In genomic region chr9:100498592-100498991, GRCh38 we compare ENCODE assay signal across 23 cellular contexts. TPM values are rescaled to one million over a fixed set of nuclear protein-coding genes. Genes with fewer than 3 reads are reported as not detected.
DNase-seq lines count a peak whose midpoint lies in the region; ATAC-seq, FAIRE-seq and TF ChIP-seq lines count a peak whose summit lies in the region.
"Had no signal": no experiment of that assay in that cellular context is flagged by ENCODE, and none has a peak within 500 bp of the region (broad histone marks: within the 10 kb centered on the region; RNA-seq: fewer than 3 reads in every experiment).

No MANE protein-coding gene starts in this region.

- peaks cover 77% of the 10 kb centered on the region for H3K79me2 ChIP-seq in GM23338 (replicated peaks; ENCODE audit: insufficient read depth)
- H3K79me2 ChIP-seq in H1 (ENCODE audit: control insufficient read depth in 1 of 2, insufficient read depth in 2 of 2, low read length in 2 of 2): peaks cover 14 to 92% of the 10 kb centered on the region in 2 experiments; a peak in 3 of 4 replicates

- H3K36me3 Mint-ChIP-seq in GM23338 (ENCODE audit: low read depth) (peaks cover 17% of the 10 kb centered on the region; the same call in 2 of the 3 replicates), CD14-positive monocyte (no peaks in the 10 kb centered on the region)
- H3K36me3 Mint-ChIP-seq: activated naive CD8-positive, alpha-beta T cell treated with anti-CD3 and anti-CD28 coated beads, Interleukin-2, amount 10 ng/mL, durations not matched to agents 7 days and 5 days; CD8-positive, alpha-beta memory T cell; IgD-negative memory B cell had no signal

- H3K9ac ChIP-seq in H1 (replicated peaks in 1 of 4; ENCODE audit: extremely low read depth in 1 of 4, low read depth in 3 of 4, low read length in 3 of 4): no peak overlapping the region

- H3K9me3 Mint-ChIP-seq in GM23338 (no peaks in the 10 kb centered on the region), CD14-positive monocyte (peaks cover 0 to 2% (median 0%) of the 10 kb centered on the region in 7 donors)
- H3K9me3 Mint-ChIP-seq: activated CD4-positive, alpha-beta memory T cell treated with anti-CD3 and anti-CD28 coated beads, Interleukin-2, amount 10 ng/mL, durations not matched to agents 7 days and 5 days; activated naive CD8-positive, alpha-beta T cell treated with anti-CD3 and anti-CD28 coated beads, Interleukin-2, amount 10 ng/mL, durations not matched to agents 7 days and 5 days; CD8-positive, alpha-beta memory T cell; IgD-negative memory B cell had no signal

- H4K5ac ChIP-seq in H1 (ENCODE audit: insufficient read length, low read depth, low read length): peak overlapping the region; percentile 73

- H2BK12ac ChIP-seq in H1 (ENCODE audit: low read depth, low read length): no peak overlapping the region

- no peak overlapping the region for H3K56ac ChIP-seq in H1 (replicated peaks; ENCODE audit: insufficient read length, low read depth, low read length)

- H3K36me3 ChIP-seq in GM23338 (ENCODE audit: insufficient read depth) (no peaks in the 10 kb centered on the region), H1 (ENCODE audit: control insufficient read depth in 2 of 4, insufficient read depth in 4 of 4, low read length in 3 of 4) (peaks cover 0 to 32% (median 6%) of the 10 kb centered on the region in 4 experiments; a peak in 5 of 8 replicates)
- H3K36me3 ChIP-seq: gastrocnemius medialis, sigmoid colon had no signal

- no peak for TF ChIP-seq RAD21 in H1 (IDR thresholded peaks at IDR 0.05 in 1 of 2, conservative IDR thresholded peaks at IDR 0.05 in 1 of 2; ENCODE audit: low read depth in 2 of 2, low read length in 2 of 2)

- TF ChIP-seq CTCF in GM23338 (conservative IDR thresholded peaks at IDR 0.05; ENCODE audit: low read depth in 2 of 2) (no peak), H1 (IDR thresholded peaks at IDR 0.05; ENCODE audit: control extremely low read depth in 1 of 3, insufficient read depth in 1 of 3, low read depth in 1 of 3, low read length in 3 of 3) (no peak), CD14-positive monocyte (IDR thresholded peaks at IDR 0.05) (no peak)

- no peak overlapping the region for H4K8ac ChIP-seq in H1 (ENCODE audit: extremely low read depth, insufficient read depth, low read length)

- no peak overlapping the region for H2AK5ac ChIP-seq in H1 (ENCODE audit: low read depth, low read length)

- H2BK20ac ChIP-seq in H1 (ENCODE audit: low read length): no peak overlapping the region

- H3F3A ChIP-seq in GM23338 (replicated peaks; ENCODE audit: low read depth): no peaks in the 10 kb centered on the region

- H3K4me2 ChIP-seq in GM23338 (peak overlapping the region; percentile 3; the same call in 1 of the 2 replicates), H1 (ENCODE audit: insufficient read depth in 1 of 2, low read depth in 2 of 2, low read length in 2 of 2) (no peak overlapping the region)

- H3K23me2 ChIP-seq in H1 (ENCODE audit: low read depth, low read length): no peaks in the 10 kb centered on the region

- DNase-seq in A172 (ENCODE audit: low spot score) (peak; percentile 13), GM23338 (ENCODE audit: low spot score) (no peak), RKO (ENCODE audit: low spot score) (peak; percentile 37), H1 (ENCODE audit: low read depth in 1 of 2, low spot score in 2 of 2) (no peak), CD14-positive monocyte (ENCODE audit: low spot score) (no peak), GOT3 (lab: John Stamatoyannopoulos, UW) (no peak), midbrain (lab: John Stamatoyannopoulos, UW) (no peak)
- DNase-seq: activated CD4-positive, alpha-beta memory T cell treated with anti-CD3 and anti-CD28 coated beads, Interleukin-2, amount 10 ng/mL, durations not matched to agents 7 days and 5 days; activated naive CD8-positive, alpha-beta T cell treated with anti-CD3 and anti-CD28 coated beads, Interleukin-2, amount 10 ng/mL, durations not matched to agents 7 days and 5 days; CD8-positive, alpha-beta memory T cell; gastrocnemius medialis; NCI-H1105; NCI-H2171; NCI-H774; occipital lobe; sigmoid colon; stimulated activated CD4-positive, alpha-beta T cell treated with anti-CD3 and anti-CD28 coated beads, Interleukin-2, amount 100 ng/mL, for 24 hours; T-helper 1 cell; WERI-Rb-1 had no signal

- H2BK15ac ChIP-seq in H1 (ENCODE audit: low read length): no peak overlapping the region

- TF ChIP-seq POLR2A in H1 (IDR thresholded peaks at IDR 0.05; ENCODE audit: control extremely low read depth in 1 of 2, low read depth in 2 of 2, low read length in 2 of 2): no peak

- H3K27ac Mint-ChIP-seq in GM23338 (peak overlapping the region; percentile 93), CD14-positive monocyte (no peak overlapping the region)
- H3K27ac Mint-ChIP-seq: activated CD4-positive, alpha-beta memory T cell treated with anti-CD3 and anti-CD28 coated beads, Interleukin-2, amount 10 ng/mL, durations not matched to agents 7 days and 5 days; activated naive CD8-positive, alpha-beta T cell treated with anti-CD3 and anti-CD28 coated beads, Interleukin-2, amount 10 ng/mL, durations not matched to agents 7 days and 5 days; IgD-negative memory B cell had no signal

- FAIRE-seq in H1 (lab: Jason Lieb, UNC): no peak

- H3K9me2 ChIP-seq in GM23338 (ENCODE audit: insufficient read depth): no peaks in the 10 kb centered on the region

- intact Hi-C loops in CD14-positive monocyte (cut with micrococcal nuclease): no loop called here

- H3K4ac ChIP-seq in H1 (replicated peaks; ENCODE audit: insufficient read length, low read depth, low read length): no peak overlapping the region

- no peak overlapping the region for H2BK5ac ChIP-seq in H1 (ENCODE audit: low read depth, low read length)

- whole genome bisulfite sequencing in H1 (ENCODE audit: extremely low coverage in 1 of 2, insufficient coverage in 1 of 2, insufficient read length in 1 of 2, insufficient replicate concordance in 2 of 2, low coverage in 1 of 2, low lambda C conversion rate in 2 of 2, missing lambda C conversion rate in 1 of 2), 2 experiments: 90% methylated on average over 5 of the region's 5 CpGs; no CpG with 5 or more reads in 1 of the 2 experiments

- H3K4me1 Mint-ChIP-seq in GM23338 (peaks cover 35% of the 10 kb centered on the region), CD14-positive monocyte (no peaks in the 10 kb centered on the region)
- H3K4me1 Mint-ChIP-seq: activated CD4-positive, alpha-beta memory T cell treated with anti-CD3 and anti-CD28 coated beads, Interleukin-2, amount 10 ng/mL, durations not matched to agents 7 days and 5 days; activated naive CD8-positive, alpha-beta T cell treated with anti-CD3 and anti-CD28 coated beads, Interleukin-2, amount 10 ng/mL, durations not matched to agents 7 days and 5 days; CD8-positive, alpha-beta memory T cell had no signal

- H3K18ac ChIP-seq in H1 (ENCODE audit: extremely low read depth, low read length): no peak overlapping the region

- H3K4me3 Mint-ChIP-seq in GM23338: 0 out of 3 replicates have a peak overlapping the region, but pooled peaks have one; percentile 5
- H3K4me3 Mint-ChIP-seq in CD14-positive monocyte: no peak overlapping the region
- H3K4me3 Mint-ChIP-seq: activated CD4-positive, alpha-beta memory T cell treated with anti-CD3 and anti-CD28 coated beads, Interleukin-2, amount 10 ng/mL, durations not matched to agents 7 days and 5 days; activated naive CD8-positive, alpha-beta T cell treated with anti-CD3 and anti-CD28 coated beads, Interleukin-2, amount 10 ng/mL, durations not matched to agents 7 days and 5 days; CD8-positive, alpha-beta memory T cell; IgD-negative memory B cell had no signal

- no peak overlapping the region for H2BK120ac ChIP-seq in H1 (replicated peaks; ENCODE audit: low read depth, low read length)

- H3K14ac ChIP-seq in H1 (ENCODE audit: insufficient read length): no peak overlapping the region

- H3K23ac ChIP-seq in H1 (ENCODE audit: insufficient read length): no peak overlapping the region

- H3K27me3 ChIP-seq in GM23338 (ENCODE audit: insufficient read depth): no peaks in the 10 kb centered on the region
- no peaks in the 10 kb centered on the region for H3K27me3 ChIP-seq in H1 (replicated peaks in 1 of 4; ENCODE audit: control insufficient read depth in 3 of 4, extremely low read depth in 1 of 4, insufficient read depth in 3 of 4, low read length in 3 of 4)
- H3K27me3 ChIP-seq: gastrocnemius medialis, sigmoid colon had no signal

- POLR2A ChIA-PET in H1 (lab: Charles Lee; ENCODE audit: partially characterized antibody): no interaction called here

- no peak for TF ChIP-seq EP300 in H1 (IDR thresholded peaks at IDR 0.05; ENCODE audit: borderline replicate concordance in 1 of 2, low read depth in 2 of 2, low read length in 2 of 2)

- peaks cover 33% of the 10 kb centered on the region for H3K4me1 ChIP-seq in GM23338 (ENCODE audit: insufficient read depth)
- peaks cover 0 to 9% (median 3%) of the 10 kb centered on the region in 4 experiments; a peak in 2 of 7 replicates for H3K4me1 ChIP-seq in H1 (replicated peaks in 1 of 4; ENCODE audit: control insufficient read depth in 3 of 4, insufficient read depth in 4 of 4, low read length in 3 of 4)
- H3K4me1 ChIP-seq: gastrocnemius medialis, sigmoid colon had no signal

- H4K91ac ChIP-seq in H1 (replicated peaks; ENCODE audit: insufficient read length, low read length): no peak overlapping the region

- H3K9me3 ChIP-seq in H1 (ENCODE audit: insufficient read depth in 2 of 2, low read depth in 1 of 2, low read length in 1 of 2): no peaks in the 10 kb centered on the region
- H3K9me3 ChIP-seq: gastrocnemius medialis had no signal

- ATAC-seq in GM23338: no peak
- no peak for ATAC-seq in HG03025 (IDR thresholded peaks at IDR 0.05; ENCODE audit: low FRiP score, unreplicated experiment)
- ATAC-seq: gastrocnemius medialis, left lobe of liver, Panc1 had no signal

- CTCF ChIA-PET in H1 (lab: Charles Lee; ENCODE audit: partially characterized antibody): no interaction called here

- H3K27me3 Mint-ChIP-seq in GM23338 (ENCODE audit: insufficient read depth, low read depth, poor library complexity) (no peaks in the 10 kb centered on the region), CD14-positive monocyte (ENCODE audit: low read depth in 3 of 3) (peaks cover 0 to 4% (median 2%) of the 10 kb centered on the region in 3 donors)
- H3K27me3 Mint-ChIP-seq: CD8-positive, alpha-beta memory T cell; IgD-negative memory B cell had no signal

- H4K20me1 ChIP-seq in GM23338 (replicated peaks; ENCODE audit: insufficient read depth): peaks cover 18% of the 10 kb centered on the region
- H4K20me1 ChIP-seq in H1 (replicated peaks in 1 of 2; ENCODE audit: control insufficient read depth in 1 of 2, insufficient read depth in 2 of 2, low read length in 2 of 2): peaks cover 16 to 17% of the 10 kb centered on the region in 2 experiments

- peaks cover 3% of the 10 kb centered on the region; the same call in 1 of the 2 replicates for H3K79me1 ChIP-seq in H1 (ENCODE audit: low read depth, low read length)

- H2AFZ ChIP-seq in GM23338: no peak overlapping the region
- no peak overlapping the region for H2AFZ ChIP-seq in H1 (ENCODE audit: low read length)

- H3K4me3 ChIP-seq in GM23338 (no peak overlapping the region), H1 (ENCODE audit: extremely low read depth in 1 of 4, insufficient read depth in 2 of 4, low read depth in 3 of 4, low read length in 4 of 4) (no peak overlapping the region)
- H3K4me3 ChIP-seq: gastrocnemius medialis, sigmoid colon had no signal

- peak overlapping the region; percentile 65 for H3K27ac ChIP-seq in GM23338 (ENCODE audit: low read depth)
- no peak overlapping the region for H3K27ac ChIP-seq in H1 (ENCODE audit: low read depth, low read length)
- H3K27ac ChIP-seq: gastrocnemius medialis, sigmoid colon, WERI-Rb-1 had no signal

RNA-seq across cellular contexts. Expression of gene TMEFF1, which starts 25.6 kb away (rescaled TPM):
- total RNA-seq in A172 (2014; rRNA removed; shearing (Covaris generic)): 8.6 and 16.3 TPM in 2 replicates
- 75.8 and 85.2 TPM in 2 replicates for total RNA-seq in GM23338 (2014; rRNA removed; shearing (Covaris generic))
- polyA plus RNA-seq in GM23338 (2016; fragmentation: Nextera tagmentation; extraction: Ambion mirVana) (6.6 and 12.8 TPM in 2 replicates), H1 (2011; rRNA removed) (13.5 and 14.4 TPM in 2 replicates), CD14-positive monocyte (not detected)
- total RNA-seq in H1 (2021; fragmentation: NEBNext Ultra II Directional; extraction: Animal tissue kit (Norgen Biotek cat#: 25700)): 67.8 and 68.2 TPM in 2 replicates
- 22.9 TPM for polyA plus RNA-seq in H1 (2011; cell fraction: cytosol; rRNA removed)
- polyA plus RNA-seq in H1 (2011; cell fraction: nucleus; rRNA removed): 13.7 TPM
- 27.7 to 30.9 TPM (median 29.0 TPM) in 4 replicates for polyA plus RNA-seq in H1 (2012, experiment 1 of 2)
- polyA plus RNA-seq in H1 (2012, experiment 2 of 2): 2.2 TPM
- 15.0 TPM for polyA plus RNA-seq in H1 (2013, experiment 1 of 2)
- polyA plus RNA-seq in H1 (2013, experiment 2 of 2): 16.9 TPM
- 0.85 and 1.4 TPM in 2 replicates for polyA minus RNA-seq in H1 (2011; rRNA and poly(A)+ RNA removed)
- 34.1 TPM for polyA minus RNA-seq in H1 (2011; cell fraction: cytosol; rRNA and poly(A)+ RNA removed)
- 35.4 TPM for polyA minus RNA-seq in H1 (2011; cell fraction: nucleus; rRNA and poly(A)+ RNA removed)
- total RNA-seq: gastrocnemius medialis had no signal
- polyA plus RNA-seq: CD8-positive, alpha-beta memory T cell; IgD-negative memory B cell had no signal

Comparison
In these comparisons a context has a peak if more than half of its experiments do, and no peak if none do; other contexts are left out.
1. DNase-seq: peak in A172 (single experiment) and RKO (single experiment); none in GM23338 (single experiment), H1 (0 of 2), CD14-positive monocyte (single experiment), GOT3 (single experiment) and midbrain (single experiment).